Comparison of ENCODE assay signal across 17 cellular contexts in the genomic region with DNA sequence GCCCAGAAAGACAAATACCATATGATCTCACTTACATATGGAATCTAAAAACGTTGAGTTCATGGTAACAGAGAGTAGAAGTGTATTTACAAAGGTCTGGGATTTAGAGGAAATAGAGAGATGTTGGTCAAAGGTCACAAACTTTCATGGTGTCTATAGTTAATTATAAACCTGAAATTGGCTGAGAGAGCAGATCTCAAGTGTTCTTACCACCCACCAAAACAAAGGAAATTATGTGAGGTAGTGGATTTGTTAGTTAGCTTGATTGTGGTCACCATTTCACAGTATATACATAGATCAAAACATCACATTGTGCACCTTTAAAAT.
DNase-seq lines count a peak whose midpoint lies in the region; ATAC-seq, FAIRE-seq and TF ChIP-seq lines count a peak whose summit lies in the region.
"Had no signal": no experiment of that assay in that cellular context is flagged by ENCODE, and none has a peak within 500 bp of the region (broad histone marks: within the 10 kb centered on the region; RNA-seq: fewer than 3 reads in every experiment).

No MANE protein-coding gene starts in this region.

- H3K4me1 Mint-ChIP-seq in chondrocyte (ENCODE audit: low read depth), result no peaks in the 10 kb centered on the region
- H3K4me1 Mint-ChIP-seq: activated CD4-positive, alpha-beta memory T cell treated with anti-CD3 and anti-CD28 coated beads, Interleukin-2, amount 10 ng/mL, durations not matched to agents 7 days and 5 days; central memory CD8-positive, alpha-beta T cell; stimulated activated memory B cell treated with anti-CD40 and anti-IgM and Interleukin-4, amounts not matched to agents 10 μg/mL and 1 μg/mL and 100 μg/mL, for 72 hours had no signal

- H3K36me3 ChIP-seq in smooth muscle cell (ENCODE audit: low read depth), result no peaks in the 10 kb centered on the region

- no peaks in the 10 kb centered on the region for H3K9me3 Mint-ChIP-seq in chondrocyte (ENCODE audit: low read depth)
- H3K9me3 Mint-ChIP-seq: activated CD4-positive, alpha-beta memory T cell treated with anti-CD3 and anti-CD28 coated beads, Interleukin-2, amount 10 ng/mL, durations not matched to agents 7 days and 5 days; central memory CD8-positive, alpha-beta T cell; stimulated activated memory B cell treated with anti-CD40 and anti-IgM and Interleukin-4, amounts not matched to agents 10 μg/mL and 1 μg/mL and 100 μg/mL, for 72 hours had no signal

- H2AFZ ChIP-seq in smooth muscle cell (ENCODE audit: low read depth), result no peak overlapping the region

- H3K79me2 ChIP-seq in smooth muscle cell (ENCODE audit: low read depth), result no peaks in the 10 kb centered on the region

- peak; percentile 92 for FAIRE-seq in colon (lab: Jason Lieb, UNC)
- FAIRE-seq: TTC549, urothelium cell line had no signal

- H3K9ac ChIP-seq in smooth muscle cell (ENCODE audit: low read depth), result no peak overlapping the region

- H3K27me3 ChIP-seq in smooth muscle cell (ENCODE audit: low read depth), result no peaks in the 10 kb centered on the region

- no peaks in the 10 kb centered on the region for H3K4me1 ChIP-seq in smooth muscle cell (ENCODE audit: low read depth)

- H3K27ac Mint-ChIP-seq in chondrocyte (ENCODE audit: unreplicated experiment), result no peak overlapping the region
- H3K27ac Mint-ChIP-seq: activated CD4-positive, alpha-beta memory T cell treated with anti-CD3 and anti-CD28 coated beads, Interleukin-2, amount 10 ng/mL, durations not matched to agents 7 days and 5 days; stimulated activated memory B cell treated with anti-CD40 and anti-IgM and Interleukin-4, amounts not matched to agents 10 μg/mL and 1 μg/mL and 100 μg/mL, for 72 hours had no signal

- DNase-seq in renal cortical epithelial cell (ENCODE audit: low read depth) (peak; percentile 91), hepatic stellate cell (ENCODE audit: low spot score) (no peak), smooth muscle cell (lab: John Stamatoyannopoulos, UW; ENCODE audit: unreplicated experiment) (no peak), NCI-H2107 (lab: John Stamatoyannopoulos, UW) (no peak), chondrocyte (ENCODE audit: low spot score) (no peak)
- DNase-seq: activated CD4-positive, alpha-beta memory T cell treated with anti-CD3 and anti-CD28 coated beads, Interleukin-2, amount 10 ng/mL, durations not matched to agents 7 days and 5 days; DMS153; foreskin melanocyte; mesendoderm; nucleus accumbens had no signal

- no peaks in the 10 kb centered on the region for H3K9me3 ChIP-seq in smooth muscle cell (replicated peaks; ENCODE audit: low read depth)

- no peaks in the 10 kb centered on the region for H4K20me1 ChIP-seq in smooth muscle cell (ENCODE audit: low read depth)

- TF ChIP-seq CTCF in smooth muscle cell (IDR thresholded peaks at IDR 0.05; ENCODE audit: borderline replicate concordance, insufficient read depth, poor library complexity, severe bottlenecking), result no peak
- no peak for TF ChIP-seq CTCF in chondrocyte (IDR thresholded peaks at IDR 0.05)

- no peaks in the 10 kb centered on the region for H3F3A ChIP-seq in smooth muscle cell (ENCODE audit: low read depth)

- H3K36me3 Mint-ChIP-seq in chondrocyte (ENCODE audit: low read depth), result no peaks in the 10 kb centered on the region
- H3K36me3 Mint-ChIP-seq: stimulated activated memory B cell treated with anti-CD40 and anti-IgM and Interleukin-4, amounts not matched to agents 10 μg/mL and 1 μg/mL and 100 μg/mL, for 72 hours had no signal

- peak; percentile 90 for ATAC-seq in GM18870 (IDR thresholded peaks at IDR 0.05; ENCODE audit: unreplicated experiment)
- ATAC-seq in HG03139 (IDR thresholded peaks at IDR 0.05; ENCODE audit: unreplicated experiment), result peak; percentile 81
- ATAC-seq: stimulated activated memory B cell treated with anti-CD40 and anti-IgM and Interleukin-4, amounts not matched to agents 10 μg/mL and 1 μg/mL and 100 μg/mL, for 72 hours had no signal

- H3K27me3 Mint-ChIP-seq in chondrocyte (ENCODE audit: low read depth), result peaks cover 10% of the 10 kb centered on the region

- 26% methylated on average over 1 of the region's 1 CpG for WGBS in smooth muscle cell (ENCODE audit: low lambda C conversion rate)

- no peak overlapping the region for H3K27ac ChIP-seq in smooth muscle cell (ENCODE audit: low read depth)

- H3K4me3 ChIP-seq in smooth muscle cell, result no peak overlapping the region

- H3K4me2 ChIP-seq in smooth muscle cell, result no peak overlapping the region

- H3K4me3 Mint-ChIP-seq in chondrocyte (ENCODE audit: unreplicated experiment), result no peak overlapping the region
- H3K4me3 Mint-ChIP-seq: activated CD4-positive, alpha-beta memory T cell treated with anti-CD3 and anti-CD28 coated beads, Interleukin-2, amount 10 ng/mL, durations not matched to agents 7 days and 5 days; central memory CD8-positive, alpha-beta T cell; stimulated activated memory B cell treated with anti-CD40 and anti-IgM and Interleukin-4, amounts not matched to agents 10 μg/mL and 1 μg/mL and 100 μg/mL, for 72 hours had no signal
